ENCODE assay signal across 11 cellular contexts in the genomic region with DNA sequence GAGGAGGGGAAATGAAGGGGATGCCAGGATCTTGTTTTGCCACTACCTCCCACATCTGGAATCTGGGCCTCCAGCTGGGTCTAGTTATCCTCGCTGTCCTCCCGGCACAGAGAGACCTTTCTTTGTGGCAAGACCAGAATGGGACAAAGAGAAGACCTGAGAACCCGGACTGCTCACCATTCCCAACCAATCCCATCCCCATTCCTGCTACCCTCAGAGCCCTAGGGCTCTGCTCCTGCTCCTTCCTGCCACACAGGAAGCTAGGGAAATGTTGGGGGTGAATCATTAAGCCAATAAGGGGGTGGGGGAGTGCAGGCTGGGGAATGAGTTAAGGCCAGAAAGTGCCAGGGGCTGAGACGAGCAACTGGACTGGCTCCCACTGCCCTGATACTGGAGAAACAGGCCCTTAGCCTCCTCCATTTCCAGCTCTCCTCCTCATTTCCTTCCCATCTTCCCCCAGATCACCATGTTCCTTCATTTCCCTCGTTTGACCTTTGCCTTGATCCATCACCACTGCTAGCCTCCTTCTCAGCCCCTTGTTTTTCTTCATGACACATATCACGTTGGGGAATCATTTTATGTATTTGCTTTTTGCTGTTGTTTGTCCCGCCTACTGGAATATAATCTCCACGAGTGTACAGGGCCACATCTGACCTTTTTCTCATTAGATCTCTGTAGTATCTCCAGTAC. TPM values are rescaled to one million over a fixed set of nuclear protein-coding genes. Genes with fewer than 3 reads are reported as not detected.
DNase-seq lines count a peak whose midpoint lies in the region; ATAC-seq, FAIRE-seq and TF ChIP-seq lines count a peak whose summit lies in the region.
"Had no signal": no experiment of that assay in that cellular context is flagged by ENCODE, and none has a peak within 500 bp of the region (broad histone marks: within the 10 kb centered on the region; RNA-seq: fewer than 3 reads in every experiment).

No MANE protein-coding gene starts in this region.

- peaks cover 41% of the 10 kb centered on the region for H3F3A ChIP-seq in SK-N-SH (replicated peaks; ENCODE audit: insufficient read depth)

- H3K4me1 ChIP-seq in SK-N-SH (ENCODE audit: control insufficient read depth in 1 of 2, insufficient read depth in 2 of 2, low read depth in 1 of 2, low read length in 1 of 2), result peaks cover 16 to 37% of the 10 kb centered on the region in 2 experiments; a peak in 3 of 4 replicates
- H3K4me1 ChIP-seq in mesodermal cell (ENCODE audit: control insufficient read depth, insufficient read depth, low read length, poor library complexity, severe bottlenecking), result peaks cover 42% of the 10 kb centered on the region
- peaks cover 0 to 59% (median 22%) of the 10 kb centered on the region in 4 donors for H3K4me1 ChIP-seq in tibial nerve

- H4K20me1 ChIP-seq in SK-N-SH (ENCODE audit: insufficient read depth), result no peaks in the 10 kb centered on the region

- peak overlapping the region; percentile 40; the same call in 1 of the 2 replicates for H2AFZ ChIP-seq in SK-N-SH (ENCODE audit: low read depth)

- H3K27me3 ChIP-seq in SK-N-SH (ENCODE audit: insufficient read depth), result no peaks in the 10 kb centered on the region
- no peaks in the 10 kb centered on the region for H3K27me3 ChIP-seq in bronchial epithelial cell (ENCODE audit: control insufficient read depth, insufficient read depth, low read length)
- H3K27me3 ChIP-seq in tibial nerve, result no peaks in the 10 kb centered on the region

- no peak for TF ChIP-seq EP300 in SK-N-SH (IDR thresholded peaks at IDR 0.05; ENCODE audit: borderline replicate concordance in 1 of 2, low read depth in 1 of 2, low read length in 1 of 2)
- no peak for TF ChIP-seq EP300 in tibial nerve (IDR thresholded peaks at IDR 0.05)

- FAIRE-seq in bronchial epithelial cell (lab: Jason Lieb, UNC), result no peak

- POLR2A ChIA-PET in SK-N-SH (lab: Yijun Ruan, JAX) (no interaction called here), HEK293T (lab: Yijun Ruan, JAX) (interaction anchor here (0.6 kb wide), 1 partner anchor 32 kb away, joined by 3 read pairs; a partner anchor contains a TSS)

- TF ChIP-seq POLR2A in tibial nerve (IDR thresholded peaks at IDR 0.05), result no peak

- no peaks in the 10 kb centered on the region for H3K9me2 ChIP-seq in SK-N-SH

- ATAC-seq in SK-N-SH treated with all-trans-retinoic acid at 6 μM for 48 hours, result no peak
- no peak for ATAC-seq in GM21723 (IDR thresholded peaks at IDR 0.05; ENCODE audit: unreplicated experiment)
- ATAC-seq: activated CD4-positive, CD25-positive, alpha-beta regulatory T cell treated with anti-CD3 and anti-CD28 coated beads, Interleukin-2, amount 50 U/mL, for 24 hours had no signal

- peak overlapping the region; percentile 2; the same call in 1 of the 2 replicates for H3K9ac ChIP-seq in SK-N-SH

- WGBS in SK-N-SH (ENCODE audit: low lambda C conversion rate), result 55% methylated on average over 8 of the region's 8 CpGs
- WGBS in mesodermal cell (ENCODE audit: insufficient coverage in 2 of 2), 2 experiments, result 93 to 94% methylated on average over 3 to 6 of the region's 8 CpGs
- WGBS in tibial nerve, 2 donors, result 49 to 55% methylated on average over 8 of the region's 8 CpGs

- no peak for TF ChIP-seq RAD21 in SK-N-SH (IDR thresholded peaks at IDR 0.05; ENCODE audit: low read length)

- H3K79me2 ChIP-seq in SK-N-SH (ENCODE audit: insufficient read depth), result no peaks in the 10 kb centered on the region

- TF ChIP-seq CTCF in SK-N-SH (IDR thresholded peaks at IDR 0.05) (no peak), bronchial epithelial cell (IDR thresholded peaks at IDR 0.05; ENCODE audit: insufficient read depth, low read length, severe bottlenecking) (no peak), tibial nerve (IDR thresholded peaks at IDR 0.05) (no peak)

- H3K4me3 ChIP-seq in SK-N-SH (ENCODE audit: low read depth in 2 of 2, low read length in 1 of 2) (no peak overlapping the region), bronchial epithelial cell (ENCODE audit: low read depth, low read length) (no peak overlapping the region), mesodermal cell (ENCODE audit: extremely low read depth, insufficient read depth, low read length, poor library complexity, severe bottlenecking) (no peak overlapping the region), tibial nerve (no peak overlapping the region)

- peak overlapping the region; percentile 29; the same call in 1 of the 2 replicates for H3K4me2 ChIP-seq in SK-N-SH

- in situ Hi-C loops in G401 (cut with HindIII; ENCODE audit: low sequenced_read_pairs), result no loop called here

- H3K36me3 ChIP-seq in SK-N-SH (replicated peaks in 1 of 2; ENCODE audit: control insufficient read depth in 1 of 2, insufficient read depth in 2 of 2, low read length in 1 of 2), result no peaks in the 10 kb centered on the region
- H3K36me3 ChIP-seq in bronchial epithelial cell (ENCODE audit: control insufficient read depth, insufficient read depth, low read length), result peaks cover 1% of the 10 kb centered on the region
- no peaks in the 10 kb centered on the region for H3K36me3 ChIP-seq in mesodermal cell (ENCODE audit: control insufficient read depth, insufficient read depth, low read length)
- no peaks in the 10 kb centered on the region for H3K36me3 ChIP-seq in tibial nerve

- H3K9me3 ChIP-seq in SK-N-SH (no peaks in the 10 kb centered on the region), mesodermal cell (ENCODE audit: control insufficient read depth, low read length) (no peaks in the 10 kb centered on the region), tibial nerve (no peaks in the 10 kb centered on the region)

- DNase-seq in SK-N-SH (no peak), bronchial epithelial cell (ENCODE audit: low read depth) (peak; percentile 94), tibial nerve (ENCODE audit: low spot score in 2 of 2) (no peak), HEK293T (ENCODE audit: extremely low spot score) (no peak), G401 (ENCODE audit: low spot score) (no peak)
- DNase-seq: activated naive CD4-positive, alpha-beta T cell; NCI-H2081 had no signal

- H3K27ac ChIP-seq in SK-N-SH (ENCODE audit: low read depth in 2 of 2, low read length in 1 of 2) (peak overlapping the region in 1 of 2 experiments; percentile 65; a peak in 2 of 4 replicates), mesodermal cell (ENCODE audit: low read depth, low read length, severe bottlenecking) (peak overlapping the region; percentile 49), tibial nerve (peak overlapping the region in 3 of 4 donors; percentile 20 to 36 (median 26))

- CTCF ChIA-PET in SK-N-SH (lab: Yijun Ruan, JAX), result no interaction called here
- CTCF ChIA-PET in HEK293T (lab: Yijun Ruan, JAX), result no interaction called here

TF ChIP-seq in SK-N-SH treated with all-trans-retinoic acid at 6 μM for 48 hours, 23 proteins besides CTCF, POLR2A, EP300 and RAD21:
- no peak for TF ChIP-seq ZFP30 (CRISPR knock-in tag; IDR thresholded peaks at IDR 0.05)

TF ChIP-seq in HEK293T, 16 proteins besides CTCF, POLR2A, EP300 and RAD21 (continues in another document):
- no peak for TF ChIP-seq ZNF384 (IDR thresholded peaks at IDR 0.05)
- TF ChIP-seq FOXK2 (IDR thresholded peaks at IDR 0.05), result no peak
- TF ChIP-seq BHLHE40 (IDR thresholded peaks at IDR 0.05; ENCODE audit: borderline replicate concordance), result no peak
- no peak for TF ChIP-seq CTBP1 (IDR thresholded peaks at IDR 0.05; ENCODE audit: borderline replicate concordance)
- TF ChIP-seq SUZ12 (IDR thresholded peaks at IDR 0.05), result no peak

RNA-seq across cellular contexts. Expression of a gene that starts 4.6 kb away (rescaled TPM):
- polyA plus RNA-seq in SK-N-SH (2012; rRNA removed), result 12.9 and 14.0 TPM in 2 replicates
- polyA plus RNA-seq in SK-N-SH (2012; cell fraction: cytosol; rRNA removed), result 12.4 and 16.7 TPM in 2 replicates
- polyA plus RNA-seq in SK-N-SH (2012; cell fraction: nucleus; rRNA removed), result 27.7 and 30.1 TPM in 2 replicates
- total RNA-seq in bronchial epithelial cell (186 and 279 TPM in 2 replicates), tibial nerve (10 to 100 TPM in 1 of 4 donors, 1 to 10 TPM in 3; 4.5 to 15.3 (median 8.0) TPM)
- 139 TPM for polyA plus RNA-seq in mesodermal cell (2013, experiment 1 of 2)
- polyA plus RNA-seq in mesodermal cell (2013, experiment 2 of 2), result 110 TPM
- 257 and 297 TPM in 2 replicates for total RNA-seq in G401 (2014; rRNA removed; shearing (Covaris generic))

RNA-seq across cellular contexts. Expression of a gene that starts 6.5 kb away (rescaled TPM):
- 457 and 462 TPM in 2 replicates for polyA plus RNA-seq in SK-N-SH (2012; rRNA removed)
- 377 and 388 TPM in 2 replicates for polyA plus RNA-seq in SK-N-SH (2012; cell fraction: cytosol; rRNA removed)
- polyA plus RNA-seq in SK-N-SH (2012; cell fraction: nucleus; rRNA removed), result 492 and 506 TPM in 2 replicates
- total RNA-seq in bronchial epithelial cell, result 15.1 and 20.0 TPM in 2 replicates
- polyA plus RNA-seq in mesodermal cell (2013, experiment 1 of 2), result 145 TPM
- polyA plus RNA-seq in mesodermal cell (2013, experiment 2 of 2), result 130 TPM
- total RNA-seq in tibial nerve, result 100 to 1,000 TPM in 1 of 4 donors, 10 to 100 TPM in 3; 83.1 to 157 (median 94.6) TPM
- total RNA-seq in G401 (2014; rRNA removed; shearing (Covaris generic)), result 170 and 172 TPM in 2 replicates

RNA-seq across cellular contexts. Expression of a gene that starts 28.8 kb away (rescaled TPM):
- polyA plus RNA-seq in SK-N-SH (2012; rRNA removed), result 1,037 and 1,093 TPM in 2 replicates
- polyA plus RNA-seq in SK-N-SH (2012; cell fraction: cytosol; rRNA removed), result 629 and 839 TPM in 2 replicates
- 576 and 657 TPM in 2 replicates for polyA plus RNA-seq in SK-N-SH (2012; cell fraction: nucleus; rRNA removed)
- 131 and 136 TPM in 2 replicates for total RNA-seq in bronchial epithelial cell
- 1,638 TPM for polyA plus RNA-seq in mesodermal cell (2013, experiment 1 of 2)
- polyA plus RNA-seq in mesodermal cell (2013, experiment 2 of 2), result 1,486 TPM
- 100 to 1,000 TPM; 152 to 218 (median 207) TPM for total RNA-seq in tibial nerve
- 456 and 575 TPM in 2 replicates for total RNA-seq in G401 (2014; rRNA removed; shearing (Covaris generic))

RNA-seq across cellular contexts. Expression of a gene that starts 31.9 kb away (rescaled TPM):
- 5.9 and 10.4 TPM in 2 replicates for polyA plus RNA-seq in SK-N-SH (2012; rRNA removed)
- 4.0 and 5.9 TPM in 2 replicates for polyA plus RNA-seq in SK-N-SH (2012; cell fraction: cytosol; rRNA removed)
- polyA plus RNA-seq in SK-N-SH (2012; cell fraction: nucleus; rRNA removed), result 31.1 and 38.0 TPM in 2 replicates
- total RNA-seq in bronchial epithelial cell (2.4 and 2.7 TPM in 2 replicates), tibial nerve (10 to 100 TPM; 21.3 to 36.0 (median 26.2) TPM)
- 60.6 TPM for polyA plus RNA-seq in mesodermal cell (2013, experiment 1 of 2)
- 50.2 TPM for polyA plus RNA-seq in mesodermal cell (2013, experiment 2 of 2)
- 2.5 and 14.3 TPM in 2 replicates for total RNA-seq in G401 (2014; rRNA removed; shearing (Covaris generic))

RNA-seq across cellular contexts. Expression of a gene that starts 58.2 kb away (rescaled TPM):
- polyA plus RNA-seq in SK-N-SH (2012; rRNA removed), result 19.7 and 26.8 TPM in 2 replicates
- 11.9 and 19.3 TPM in 2 replicates for polyA plus RNA-seq in SK-N-SH (2012; cell fraction: cytosol; rRNA removed)
- 15.7 and 18.5 TPM in 2 replicates for polyA plus RNA-seq in SK-N-SH (2012; cell fraction: nucleus; rRNA removed)
- total RNA-seq in bronchial epithelial cell (0.26 and 0.51 TPM in 2 replicates), tibial nerve (10 to 100 TPM in 1 of 4 donors, 1 to 10 TPM in 3; 6.0 to 13.3 (median 6.9) TPM)
- polyA plus RNA-seq in mesodermal cell (2013, experiment 1 of 2), result 37.5 TPM
- polyA plus RNA-seq in mesodermal cell (2013, experiment 2 of 2), result 38.7 TPM
- 2.6 and 8.8 TPM in 2 replicates for total RNA-seq in G401 (2014; rRNA removed; shearing (Covaris generic))

Comparison
In these comparisons a context has a peak if more than half of its experiments do, and no peak if none do; other contexts are left out.
1. RNA of a gene that starts 4.6 kb away (total RNA-seq): 257 to 297 TPM in G401 and 186 to 279 TPM in bronchial epithelial cell; 4.5 to 15.3 TPM in tibial nerve; every median in the first group is over 10 times any median in the second.